Comparison of ENCODE assay signal across 16 cellular contexts in the genomic region with DNA sequence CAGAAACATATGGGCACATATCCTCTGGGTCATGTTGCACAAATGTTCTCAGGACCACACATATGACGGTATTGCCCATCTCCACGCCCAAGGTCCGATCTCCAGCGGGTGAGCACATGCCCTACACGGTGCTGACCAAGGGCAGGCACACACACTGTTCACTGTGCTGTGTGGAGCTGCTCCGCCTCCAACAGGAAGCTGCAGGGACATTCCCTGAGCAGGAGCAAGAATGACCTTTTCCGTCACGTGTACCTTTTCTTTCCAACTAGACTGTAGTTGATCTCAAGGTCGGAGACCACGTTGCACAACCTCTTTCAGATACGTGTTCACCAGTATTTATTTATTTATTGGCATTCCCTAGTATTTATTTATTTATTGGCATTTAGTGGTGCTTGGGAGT. TPM values are rescaled to one million over a fixed set of nuclear protein-coding genes. Genes with fewer than 3 reads are reported as not detected.
DNase-seq lines count a peak whose midpoint lies in the region; ATAC-seq, FAIRE-seq and TF ChIP-seq lines count a peak whose summit lies in the region.
"Had no signal": no experiment of that assay in that cellular context is flagged by ENCODE, and none has a peak within 500 bp of the region (broad histone marks: within the 10 kb centered on the region; RNA-seq: fewer than 3 reads in every experiment).

No MANE protein-coding gene starts in this region.

- H3K4me3 Mint-ChIP-seq in activated naive CD8-positive, alpha-beta T cell: no peak overlapping the region
- no peak overlapping the region for H3K4me3 Mint-ChIP-seq in activated T-cell treated with anti-CD3 and anti-CD28 coated beads, Interleukin-2, amount 50 U/mL, for 72 hours
- H3K4me3 Mint-ChIP-seq: IgD-negative memory B cell; naive thymus-derived CD8-positive, alpha-beta T cell; T-helper 2 cell treated with Interferon-gamma antibody and Interleukin-4, amounts not matched to agents 5 μg/mL and 100 μg/mL, for 36 hours had no signal

- H3K27ac ChIP-seq in heart right ventricle: peak overlapping the region in 9 of 10 donors; percentile 42 to 89 (median 71)
- H3K27ac ChIP-seq in pancreas: peak overlapping the region in 2 of 4 donors; percentile 41 to 70
- H3K27ac ChIP-seq: RWPE1 had no signal

- H3K4me1 Mint-ChIP-seq in activated naive CD8-positive, alpha-beta T cell (ENCODE audit: low read depth): peaks cover 54% of the 10 kb centered on the region
- H3K4me1 Mint-ChIP-seq in activated T-cell treated with anti-CD3 and anti-CD28 coated beads, Interleukin-2, amount 50 U/mL, for 72 hours (ENCODE audit: low read depth): peaks cover 64% of the 10 kb centered on the region

- H3K36me3 Mint-ChIP-seq in activated naive CD8-positive, alpha-beta T cell: peaks cover 22% of the 10 kb centered on the region
- H3K36me3 Mint-ChIP-seq in activated T-cell treated with anti-CD3 and anti-CD28 coated beads, Interleukin-2, amount 50 U/mL, for 72 hours (ENCODE audit: insufficient read depth in 2 of 2): peaks cover 17 to 30% of the 10 kb centered on the region in 2 donors
- H3K36me3 Mint-ChIP-seq: IgD-negative memory B cell had no signal

- DNase-seq in Ammon's horn (ENCODE audit: low spot score) (peak; percentile 31), heart right ventricle (peak; percentile 19 to 37), pancreas (peak in 5 of 6 donors; percentile 17 to 44 (median 32)), retina (no peak), kidney glomerular epithelial cell (lab: John Stamatoyannopoulos, UW) (no peak)
- no peak for DNase-seq in stimulated activated CD4-positive, alpha-beta T cell treated with anti-CD3 and anti-CD28 coated beads, Interleukin-2, amount 100 ng/mL, for 48 hours
- DNase-seq in activated T-cell treated with anti-CD3 and anti-CD28 coated beads, Interleukin-2, amount 50 U/mL, for 72 hours: no peak
- DNase-seq: DMS153; naive thymus-derived CD8-positive, alpha-beta T cell; NCI-H1436 treated with DMSO at 0.1 percent for 48 hours; NCI-H526 treated with DMSO at 0.1 percent for 48 hours had no signal

- H3K27me3 Mint-ChIP-seq in activated naive CD8-positive, alpha-beta T cell: no peaks in the 10 kb centered on the region
- H3K27me3 Mint-ChIP-seq in activated T-cell treated with anti-CD3 and anti-CD28 coated beads, Interleukin-2, amount 50 U/mL, for 72 hours (ENCODE audit: low read depth): no peaks in the 10 kb centered on the region

- TF ChIP-seq CTCF in heart right ventricle (IDR thresholded peaks at IDR 0.05) (peak in 1 of 9 donors; percentile 17), pancreas (IDR thresholded peaks at IDR 0.05) (no peak)

- H3K36me3 ChIP-seq in heart right ventricle (no peaks in the 10 kb centered on the region), pancreas (no peaks in the 10 kb centered on the region)

- peak overlapping the region; percentile 89 for H3K27ac Mint-ChIP-seq in activated naive CD8-positive, alpha-beta T cell
- H3K27ac Mint-ChIP-seq in activated T-cell treated with anti-CD3 and anti-CD28 coated beads, Interleukin-2, amount 50 U/mL, for 72 hours: no peak overlapping the region
- H3K27ac Mint-ChIP-seq: T-helper 2 cell treated with Interferon-gamma antibody and Interleukin-4, amounts not matched to agents 5 μg/mL and 100 μg/mL, for 36 hours had no signal

- ATAC-seq in heart right ventricle (peak; percentile 73 to 93 (median 89)), pancreas (peak in 3 of 4 donors; percentile 61 to 85 (median 82))
- ATAC-seq in activated T-cell treated with anti-CD3 and anti-CD28 coated beads, Interleukin-2, amount 50 U/mL, for 72 hours (replicated peaks in 1 of 2): no peak
- ATAC-seq: naive thymus-derived CD8-positive, alpha-beta T cell had no signal

- no peaks in the 10 kb centered on the region for H3K9me3 Mint-ChIP-seq in activated naive CD8-positive, alpha-beta T cell (ENCODE audit: low read depth)
- H3K9me3 Mint-ChIP-seq in activated T-cell treated with anti-CD3 and anti-CD28 coated beads, Interleukin-2, amount 50 U/mL, for 72 hours: peaks cover 10 to 17% of the 10 kb centered on the region in 2 donors
- H3K9me3 Mint-ChIP-seq: IgD-negative memory B cell; naive thymus-derived CD8-positive, alpha-beta T cell had no signal

- H3K9me3 ChIP-seq in heart right ventricle: no peaks in the 10 kb centered on the region
- no peaks in the 10 kb centered on the region for H3K9me3 ChIP-seq in pancreas

- no peak for FAIRE-seq in pancreas (lab: Jason Lieb, UNC)

- WGBS in heart right ventricle, 2 donors: 63 to 74% methylated on average over 11 of the region's 11 CpGs
- 42 to 44% methylated on average over 11 of the region's 11 CpGs for WGBS in pancreas, 2 donors

- H3K27me3 ChIP-seq in heart right ventricle (no peaks in the 10 kb centered on the region), pancreas (no peaks in the 10 kb centered on the region)

- intact Hi-C loops in heart right ventricle (cut with DNase I) (loop anchor here in 3 of 10 donors (5.0 kb wide), 1 partner anchor 41 kb away; the partner anchor contains the start of gene B3GNT5 (in 3 of the 3)), pancreas (cut with DNase I) (no loop called here)

- peaks cover 0 to 49% (median 21%) of the 10 kb centered on the region in 9 donors for H3K4me1 ChIP-seq in heart right ventricle
- H3K4me1 ChIP-seq in pancreas: no peaks in the 10 kb centered on the region

- H3K4me3 ChIP-seq in heart right ventricle: peak overlapping the region in 2 of 10 donors; percentile 15 to 27
- no peak overlapping the region for H3K4me3 ChIP-seq in pancreas

RNA-seq across cellular contexts. Expression of gene B3GNT5, which starts 41.7 kb away (rescaled TPM):
- total RNA-seq in heart right ventricle: 1 to 10 TPM; 2.0 to 9.0 (median 5.8) TPM
- 1 to 10 TPM; 1.7 to 2.2 TPM for polyA plus RNA-seq in heart right ventricle
- 10 to 100 TPM in 2 of 6 donors, 1 to 10 TPM in 4; 5.0 to 13.7 (median 5.6) TPM for total RNA-seq in pancreas
- polyA plus RNA-seq in pancreas: 1 to 10 TPM; 3.0 to 5.2 TPM
- 10 to 100 TPM; 14.4 to 17.3 TPM for total RNA-seq in activated T-cell treated with anti-CD3 and anti-CD28 coated beads, Interleukin-2, amount 50 U/mL, for 72 hours
- total RNA-seq: naive thymus-derived CD8-positive, alpha-beta T cell had no signal
- polyA plus RNA-seq: IgD-negative memory B cell; naive thymus-derived CD8-positive, alpha-beta T cell had no signal

RNA-seq across cellular contexts. Expression of gene LAMP3, which starts 48.9 kb away (rescaled TPM):
- total RNA-seq in heart right ventricle: 1 to 10 TPM in 1 of 10 donors, under 1 TPM in 1, not detected in 8; 0.08 to 3.2 TPM
- under 1 TPM in 1 of 2 donors, not detected in 1; 0.09 TPM for polyA plus RNA-seq in heart right ventricle
- 1 to 10 TPM; 1.7 to 4.4 (median 2.5) TPM for total RNA-seq in pancreas
- polyA plus RNA-seq in pancreas: 1 to 10 TPM in 1 of 2 donors, under 1 TPM in 1; 0.96 to 1.0 TPM
- total RNA-seq in activated T-cell treated with anti-CD3 and anti-CD28 coated beads, Interleukin-2, amount 50 U/mL, for 72 hours: 10 to 100 TPM; 14.7 to 19.8 TPM
- polyA plus RNA-seq: fibroblast of lung had no signal

Comparison
In these comparisons a context has a peak if more than half of its experiments do, and no peak if none do; other contexts are left out.
1. DNase-seq: peak in Ammon's horn (single experiment), heart right ventricle (2 of 2) and pancreas (5 of 6); none in retina (single experiment), stimulated activated CD4-positive, alpha-beta T cell treated with anti-CD3 and anti-CD28 coated beads, Interleukin-2, amount 100 ng/mL, for 48 hours (0 of 2), kidney glomerular epithelial cell (single experiment) and activated T-cell treated with anti-CD3 and anti-CD28 coated beads, Interleukin-2, amount 50 U/mL, for 72 hours (0 of 2).
2. ATAC-seq: peak in heart right ventricle (8 of 8) and pancreas (3 of 4); none in activated T-cell treated with anti-CD3 and anti-CD28 coated beads, Interleukin-2, amount 50 U/mL, for 72 hours (0 of 2).